ENCODE assay signal across 9 cellular contexts in the genomic region with DNA sequence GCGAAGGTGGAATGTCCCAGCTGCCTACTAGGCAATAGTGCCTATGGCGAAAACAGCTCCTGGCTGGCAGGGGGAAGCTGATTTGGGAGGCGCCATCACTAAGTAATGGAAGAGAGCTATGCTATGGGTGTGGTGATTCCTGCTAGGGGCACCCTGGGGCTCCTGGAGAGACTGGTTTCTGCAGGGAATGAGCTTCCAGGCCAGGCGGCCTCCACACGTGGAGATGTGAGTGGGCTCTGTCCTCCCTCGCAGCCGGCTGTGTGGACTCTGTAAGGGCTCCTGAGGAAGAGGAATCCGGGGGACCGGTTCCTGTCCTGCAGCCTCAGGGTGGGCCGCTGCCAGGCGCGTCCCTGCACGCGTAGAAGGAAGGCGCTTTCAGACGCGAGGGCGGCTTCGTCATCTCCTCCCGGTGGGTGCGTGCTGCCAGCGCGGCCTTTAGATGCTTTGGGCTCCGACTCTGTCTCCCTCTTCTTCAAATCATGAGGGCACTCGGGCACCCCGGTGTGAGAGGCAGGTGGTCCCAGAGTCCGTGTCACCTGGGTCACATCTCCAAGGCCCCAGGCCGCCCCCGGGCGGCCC. TPM values are rescaled to one million over a fixed set of nuclear protein-coding genes. Genes with fewer than 3 reads are reported as not detected.
DNase-seq lines count a peak whose midpoint lies in the region; ATAC-seq and TF ChIP-seq lines count a peak whose summit lies in the region.
"Had no signal": no experiment of that assay in that cellular context is flagged by ENCODE, and none has a peak within 500 bp of the region (broad histone marks: within the 10 kb centered on the region; RNA-seq: fewer than 3 reads in every experiment).

No MANE protein-coding gene starts in this region.

- H3K36me3 ChIP-seq in heart left ventricle, result peaks cover 0 to under 1% (median 0%) of the 10 kb centered on the region in 9 donors

- ATAC-seq in HG02943 (IDR thresholded peaks at IDR 0.05; ENCODE audit: low read depth, unreplicated experiment), result peak; percentile 18
- ATAC-seq in heart left ventricle, result peak in 3 of 4 donors; percentile 2 to 53 (median 18)
- peak; percentile 23 for ATAC-seq in sciatic nerve
- no peak for ATAC-seq in HG02571 (IDR thresholded peaks at IDR 0.05; ENCODE audit: unreplicated experiment)
- no peak for ATAC-seq in GM18873 (IDR thresholded peaks at IDR 0.05; ENCODE audit: low FRiP score, unreplicated experiment)

- DNase-seq in Ammon's horn (ENCODE audit: low spot score) (peak; percentile 27), heart left ventricle (peak in 2 of 5 donors; percentile 48 to 57), sciatic nerve (ENCODE audit: low spot score) (no peak)
- DNase-seq in activated T-cell treated with anti-CD3 and anti-CD28 coated beads, Interleukin-2, amount 50 U/mL, for 24 hours, result peak; percentile 65
- DNase-seq in central memory CD4-positive, alpha-beta T cell, result no peak

- no peaks in the 10 kb centered on the region for H3K36me3 Mint-ChIP-seq in activated T-cell treated with anti-CD3 and anti-CD28 coated beads, Interleukin-2, amount 50 U/mL, for 24 hours (ENCODE audit: low read depth)

- peaks cover 0 to 3% (median 0%) of the 10 kb centered on the region in 9 donors for H3K27me3 ChIP-seq in heart left ventricle

- no peaks in the 10 kb centered on the region for H3K9me3 Mint-ChIP-seq in activated T-cell treated with anti-CD3 and anti-CD28 coated beads, Interleukin-2, amount 50 U/mL, for 24 hours

- H3K4me1 Mint-ChIP-seq in activated T-cell treated with anti-CD3 and anti-CD28 coated beads, Interleukin-2, amount 50 U/mL, for 24 hours (ENCODE audit: low read depth), result peaks cover 15% of the 10 kb centered on the region

- no peak for TF ChIP-seq CTCF in heart left ventricle (IDR thresholded peaks at IDR 0.05)

- 21 to 34% (median 29%) methylated on average over 21 to 30 of the region's 30 CpGs for WGBS in heart left ventricle, 4 donors

- peak overlapping the region in 7 of 12 donors; percentile 19 to 69 (median 41) for H3K27ac ChIP-seq in heart left ventricle

- H3K4me1 ChIP-seq in heart left ventricle, result peaks cover 0 to 15% (median 6%) of the 10 kb centered on the region in 12 donors

- no peaks in the 10 kb centered on the region for H3K9me3 ChIP-seq in heart left ventricle

- TF ChIP-seq POLR2A in heart left ventricle (IDR thresholded peaks at IDR 0.05), result no peak

- intact Hi-C loops in heart left ventricle (cut with DNase I), result loop anchor here (2.0 to 10.0 kb wide), 10 partner anchors 41 to 383 kb away; a partner anchor contains a TSS
- intact Hi-C loops in sciatic nerve (cut with DNase I), result loop anchor here (2.0 kb wide), 1 partner anchor 99 kb away; no protein-coding TSS in a partner anchor

- H3K4me3 ChIP-seq in heart left ventricle, result peak overlapping the region; percentile 24 to 67 (median 59)

- peak overlapping the region; percentile 40 for H3K4me3 Mint-ChIP-seq in activated T-cell treated with anti-CD3 and anti-CD28 coated beads, Interleukin-2, amount 50 U/mL, for 24 hours

- peaks cover 22% of the 10 kb centered on the region for H3K27me3 Mint-ChIP-seq in activated T-cell treated with anti-CD3 and anti-CD28 coated beads, Interleukin-2, amount 50 U/mL, for 24 hours

- no peak overlapping the region for H3K27ac Mint-ChIP-seq in activated T-cell treated with anti-CD3 and anti-CD28 coated beads, Interleukin-2, amount 50 U/mL, for 24 hours

RNA-seq across cellular contexts. Expression of a gene that starts 55.5 kb away (rescaled TPM):
- not detected for total RNA-seq in heart left ventricle
- polyA plus RNA-seq in heart left ventricle, result not detected
- total RNA-seq in sciatic nerve, result not detected
- total RNA-seq: temporal lobe had no signal

RNA-seq across cellular contexts. Expression of a gene that starts 56.9 kb away (rescaled TPM):
- total RNA-seq in heart left ventricle (10 to 100 TPM; 18.1 to 73.0 (median 44.3) TPM), sciatic nerve (15.8 TPM)
- 10 to 100 TPM; 19.9 to 34.9 TPM for polyA plus RNA-seq in heart left ventricle

Comparison
In these comparisons a context has a peak if more than half of its experiments do, and no peak if none do; other contexts are left out.
1. DNase-seq: peak in Ammon's horn (single experiment) and activated T-cell treated with anti-CD3 and anti-CD28 coated beads, Interleukin-2, amount 50 U/mL, for 24 hours (single experiment); none in sciatic nerve (single experiment) and central memory CD4-positive, alpha-beta T cell (single experiment).
2. ATAC-seq: peak in HG02943 (single experiment), heart left ventricle (3 of 4) and sciatic nerve (single experiment); none in HG02571 (single experiment) and GM18873 (single experiment).